Comparison of ENCODE assay signal across 19 cellular contexts in genomic region chr2:213122730-213123129, GRCh38. TPM values are rescaled to one million over a fixed set of nuclear protein-coding genes. Genes with fewer than 3 reads are reported as not detected.
DNase-seq lines count a peak whose midpoint lies in the region; ATAC-seq and TF ChIP-seq lines count a peak whose summit lies in the region.
"Had no signal": no experiment of that assay in that cellular context is flagged by ENCODE, and none has a peak within 500 bp of the region (broad histone marks: within the 10 kb centered on the region; RNA-seq: fewer than 3 reads in every experiment).

No MANE protein-coding gene starts in this region.

- no peaks in the 10 kb centered on the region for H3K9me3 Mint-ChIP-seq in activated naive CD8-positive, alpha-beta T cell (ENCODE audit: low read depth)

- H3K4me3 ChIP-seq in parathyroid adenoma (ENCODE audit: low read depth, low read length), result no peak overlapping the region
- H3K4me3 ChIP-seq: gastrocnemius medialis, skin epidermis, vagina had no signal

- peaks cover 12% of the 10 kb centered on the region for H3K79me2 ChIP-seq in parathyroid adenoma

- H3K27me3 Mint-ChIP-seq in activated naive CD8-positive, alpha-beta T cell, result no peaks in the 10 kb centered on the region

- H3K36me3 Mint-ChIP-seq in activated naive CD8-positive, alpha-beta T cell, result no peaks in the 10 kb centered on the region

- peaks cover 47% of the 10 kb centered on the region for H3K4me1 Mint-ChIP-seq in activated naive CD8-positive, alpha-beta T cell (ENCODE audit: low read depth)

- ATAC-seq in HG02885 (IDR thresholded peaks at IDR 0.05; ENCODE audit: poor library complexity, unreplicated experiment), result no peak
- ATAC-seq: gastrocnemius medialis had no signal

- H3K9me3 ChIP-seq in parathyroid adenoma (ENCODE audit: control insufficient read depth, low read length), result no peaks in the 10 kb centered on the region
- H3K9me3 ChIP-seq: gastrocnemius medialis, neutrophil, vagina had no signal

- peaks cover 32% of the 10 kb centered on the region for H3K4me1 ChIP-seq in parathyroid adenoma

- H3K4me2 ChIP-seq in parathyroid adenoma (ENCODE audit: low read length), result no peak overlapping the region

- H3K9ac ChIP-seq in parathyroid adenoma, result no peak overlapping the region

- H3K4me3 Mint-ChIP-seq in activated naive CD8-positive, alpha-beta T cell, result peak overlapping the region; percentile 22

- H3K27ac ChIP-seq in parathyroid adenoma, result no peak overlapping the region
- H3K27ac ChIP-seq: brain microvascular endothelial cell, neutrophil, skin epidermis, vagina, WERI-Rb-1 had no signal

- H3K27ac Mint-ChIP-seq in activated naive CD8-positive, alpha-beta T cell, result peak overlapping the region; percentile 55

- H3K27me3 ChIP-seq in parathyroid adenoma (ENCODE audit: control insufficient read depth, insufficient read depth, low read length), result no peaks in the 10 kb centered on the region
- H3K27me3 ChIP-seq: brain microvascular endothelial cell, gastrocnemius medialis, neutrophil, vagina had no signal

- peak overlapping the region; percentile 5 for H2AFZ ChIP-seq in parathyroid adenoma

- no peaks in the 10 kb centered on the region for H3K36me3 ChIP-seq in parathyroid adenoma (ENCODE audit: control insufficient read depth, insufficient read depth, low read length)
- H3K36me3 ChIP-seq: brain microvascular endothelial cell, gastrocnemius medialis, neutrophil, vagina, WERI-Rb-1 had no signal

- peak; percentile 42 for DNase-seq in NCI-H2171 treated with DMSO at 0.1 percent for 48 hours (lab: John Stamatoyannopoulos, UW)
- no peak for DNase-seq in NCI-H2171 (lab: John Stamatoyannopoulos, UW)
- peak; percentile 21 for DNase-seq in NCI-H146 (lab: John Stamatoyannopoulos, UW)
- no peak for DNase-seq in iPS-NIHi7 (ENCODE audit: extremely low spot score)
- DNase-seq in mesenteric fat pad (ENCODE audit: low spot score), result no peak
- DNase-seq: brain microvascular endothelial cell; gastrocnemius medialis; H7; Karpas-422; mesenchymal stem cell; NCI-H2029; stimulated activated naive CD4-positive, alpha-beta T cell treated with Interleukin-2 at 50 U/mL for 16 hours; WERI-Rb-1 had no signal

- TF ChIP-seq CTCF in parathyroid adenoma (IDR thresholded peaks at IDR 0.05), result no peak

RNA-seq across cellular contexts. Expression of gene IKZF2, which starts 28.7 kb away (rescaled TPM):
- total RNA-seq in mesenteric fat pad, result 7.6 TPM

Comparison
In these comparisons a context has a peak if more than half of its experiments do, and no peak if none do; other contexts are left out.
1. DNase-seq: peak in NCI-H2171 treated with DMSO at 0.1 percent for 48 hours (single experiment) and NCI-H146 (single experiment); none in NCI-H2171 (single experiment), iPS-NIHi7 (single experiment) and mesenteric fat pad (single experiment).